Comparison of ENCODE assay signal across 8 cellular contexts in the genomic region with DNA sequence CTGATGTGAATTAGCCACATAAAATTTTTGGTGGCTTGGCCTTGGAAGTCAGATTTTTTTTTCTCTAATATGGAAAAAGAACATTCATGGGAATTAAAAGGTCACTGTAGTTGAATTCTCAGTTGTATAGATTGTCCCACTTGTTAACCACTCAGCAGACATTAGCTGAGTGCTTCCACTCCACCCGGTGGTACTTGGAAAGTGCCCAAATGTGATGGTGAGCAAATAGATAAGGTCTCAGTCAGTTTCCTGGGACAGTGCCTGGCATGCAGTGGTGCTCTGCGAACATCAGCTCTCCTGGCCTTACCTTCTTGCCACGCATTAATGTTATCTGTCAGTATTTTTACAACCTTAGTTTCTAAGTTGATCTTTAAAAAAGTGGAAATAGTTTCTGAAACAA. TPM values are rescaled to one million over a fixed set of nuclear protein-coding genes. Genes with fewer than 3 reads are reported as not detected.
DNase-seq lines count a peak whose midpoint lies in the region; ATAC-seq and TF ChIP-seq lines count a peak whose summit lies in the region.

No MANE protein-coding gene starts in this region.

- H2BK120ac ChIP-seq in trophoblast cell (ENCODE audit: insufficient read depth, low read length, poor library complexity), result no peak overlapping the region

- H3K9me3 ChIP-seq in OCI-LY3 (ENCODE audit: insufficient read depth, low read length) (no peaks in the 10 kb centered on the region), esophagus muscularis mucosa (no peaks in the 10 kb centered on the region), trophoblast cell (ENCODE audit: insufficient read depth, low read depth, low read length) (no peaks in the 10 kb centered on the region)
- no peaks in the 10 kb centered on the region for H3K9me3 ChIP-seq in CD4-positive, alpha-beta T cell (ENCODE audit: control insufficient read depth, low read length)

- peaks cover 98% of the 10 kb centered on the region for H3K79me2 ChIP-seq in OCI-LY3 (ENCODE audit: low read length)
- peaks cover 19% of the 10 kb centered on the region for H3K79me2 ChIP-seq in trophoblast cell (ENCODE audit: control insufficient read depth, insufficient read depth, low read length, poor library complexity)

- peaks cover 12% of the 10 kb centered on the region for H3K79me1 ChIP-seq in trophoblast cell (ENCODE audit: low read length)

- H4K20me1 ChIP-seq in OCI-LY3 (ENCODE audit: insufficient read depth, low read length), result peaks cover 43% of the 10 kb centered on the region

- no peak overlapping the region for H4K91ac ChIP-seq in trophoblast cell (ENCODE audit: low read depth, low read length)

- no peak for TF ChIP-seq POLR2A in esophagus muscularis mucosa (IDR thresholded peaks at IDR 0.05; ENCODE audit: low read depth)

- intact Hi-C loops in esophagus muscularis mucosa (cut with DNase I), result loop anchor here (2.0 kb wide), 1 partner anchor 29 kb away; a partner anchor contains a TSS
- intact Hi-C loops in CD4-positive, alpha-beta T cell (cut with DNase I, micrococcal nuclease), result loop anchor here in 1 of 2 experiments (10.0 kb wide), 1 partner anchor 375 kb away; a partner anchor contains a TSS

- H3K27me3 ChIP-seq in OCI-LY3 (ENCODE audit: low read depth, low read length), result no peaks in the 10 kb centered on the region
- H3K27me3 ChIP-seq in esophagus muscularis mucosa, result no peaks in the 10 kb centered on the region
- H3K27me3 ChIP-seq in trophoblast cell (ENCODE audit: insufficient read depth, low read length), result no peaks in the 10 kb centered on the region
- no peaks in the 10 kb centered on the region for H3K27me3 ChIP-seq in CD4-positive, alpha-beta T cell (ENCODE audit: control insufficient read depth, insufficient read depth, low read length)

- 32% methylated on average over 3 of the region's 3 CpGs for WGBS in esophagus muscularis mucosa
- WGBS in trophoblast cell (ENCODE audit: extremely low coverage, insufficient coverage, insufficient read length), result no CpG with 5 or more reads among the region's 3 CpGs

- no peak overlapping the region for H2AK5ac ChIP-seq in trophoblast cell (ENCODE audit: low read length)

- no peak overlapping the region for H3K14ac ChIP-seq in trophoblast cell (ENCODE audit: low read length)

- POLR2A ChIA-PET in CD4-positive, alpha-beta T cell (lab: Charles Lee), result interaction anchor here (3.8 kb wide), 1 partner anchor 29 kb away, joined by 135 read pairs; a partner anchor contains a TSS

- H3K4me3 ChIP-seq in GM12864 (ENCODE audit: low read depth, low read length) (peak overlapping the region; percentile 70), OCI-LY3 (ENCODE audit: low read length) (peak overlapping the region; percentile 99), esophagus muscularis mucosa (peak overlapping the region; percentile 85 to 97 (median 94)), trophoblast cell (ENCODE audit: low read depth, low read length) (no peak overlapping the region)

- no peak for ATAC-seq in CD4-positive, alpha-beta T cell (ENCODE audit: poor library complexity)
- ATAC-seq in GM19463 (IDR thresholded peaks at IDR 0.05; ENCODE audit: unreplicated experiment), result no peak

- H3K18ac ChIP-seq in trophoblast cell (ENCODE audit: low read length), result no peak overlapping the region

- no peaks in the 10 kb centered on the region for H3K9me3 Mint-ChIP-seq in CD4-positive, alpha-beta T cell

- no peaks in the 10 kb centered on the region for H3K27me3 Mint-ChIP-seq in CD4-positive, alpha-beta T cell

- H3K4me2 ChIP-seq in OCI-LY3 (ENCODE audit: low read length) (peak overlapping the region; percentile 85), trophoblast cell (ENCODE audit: low read length) (peak overlapping the region; percentile 40)

- H3K23ac ChIP-seq in trophoblast cell (ENCODE audit: low read length), result no peak overlapping the region

- no peak overlapping the region for H2AFZ ChIP-seq in OCI-LY3 (ENCODE audit: low read depth, low read length)
- no peak overlapping the region for H2AFZ ChIP-seq in trophoblast cell (ENCODE audit: insufficient read depth, low read length, poor library complexity)

- no peak for TF ChIP-seq CTCF in GM12864 (IDR thresholded peaks at IDR 0.05; ENCODE audit: low read depth, low read length, missing control alignments)
- no peak for TF ChIP-seq CTCF in OCI-LY3 (IDR thresholded peaks at IDR 0.05; ENCODE audit: low read depth, low read length)
- no peak for TF ChIP-seq CTCF in esophagus muscularis mucosa (IDR thresholded peaks at IDR 0.05)
- TF ChIP-seq CTCF in CD4-positive, alpha-beta T cell (IDR thresholded peaks at IDR 0.05), result no peak

- H3K4me1 ChIP-seq in OCI-LY3 (ENCODE audit: low read length) (peaks cover 20% of the 10 kb centered on the region), esophagus muscularis mucosa (peaks cover 54 to 90% (median 81%) of the 10 kb centered on the region in 4 donors), trophoblast cell (ENCODE audit: control insufficient read depth in 1 of 2, insufficient read depth in 2 of 2, low read length in 2 of 2) (peaks cover 0 to 5% of the 10 kb centered on the region in 2 experiments)

- H3K9ac ChIP-seq in OCI-LY3 (ENCODE audit: low read length), result peak overlapping the region; percentile 86
- H3K9ac ChIP-seq in trophoblast cell (ENCODE audit: low read length), result no peak overlapping the region

- peaks cover 34% of the 10 kb centered on the region for H3K36me3 Mint-ChIP-seq in CD4-positive, alpha-beta T cell (ENCODE audit: low read depth)

- H3K4me3 Mint-ChIP-seq in CD4-positive, alpha-beta T cell, result no peak overlapping the region

- no peak for TF ChIP-seq EP300 in esophagus muscularis mucosa (IDR thresholded peaks at IDR 0.05)

- DNase-seq in GM12864 (ENCODE audit: low read depth) (no peak), esophagus muscularis mucosa (ENCODE audit: extremely low spot score) (no peak), trophoblast cell (no peak), superior temporal gyrus (ENCODE audit: extremely low spot score) (no peak), NCI-H146 (lab: John Stamatoyannopoulos, UW) (no peak)
- DNase-seq in CD4-positive, alpha-beta T cell, result no peak

- H2BK12ac ChIP-seq in trophoblast cell (ENCODE audit: low read length), result no peak overlapping the region

- CTCF ChIA-PET in CD4-positive, alpha-beta T cell (lab: Charles Lee), result interaction anchor here (0.9 kb wide), 2 partner anchors 33 to 394 kb away, joined by 3 read pairs; no protein-coding TSS in a partner anchor

- H3K36me3 ChIP-seq in OCI-LY3 (replicated peaks; ENCODE audit: low read depth, low read length), result no peaks in the 10 kb centered on the region
- peaks cover 0 to 8% (median under 1%) of the 10 kb centered on the region in 4 donors for H3K36me3 ChIP-seq in esophagus muscularis mucosa
- peaks cover 0 to 6% of the 10 kb centered on the region in 2 experiments for H3K36me3 ChIP-seq in trophoblast cell (ENCODE audit: control insufficient read depth in 1 of 2, insufficient read depth in 2 of 2, low read length in 2 of 2)

- no peak overlapping the region for H4K8ac ChIP-seq in trophoblast cell (ENCODE audit: low read depth, low read length)

- no peak overlapping the region for H3K27ac Mint-ChIP-seq in CD4-positive, alpha-beta T cell

- peaks cover 67% of the 10 kb centered on the region for H3K4me1 Mint-ChIP-seq in CD4-positive, alpha-beta T cell (ENCODE audit: low read depth)

- H4K12ac ChIP-seq in trophoblast cell (ENCODE audit: low read depth, low read length), result no peak overlapping the region

- H2BK5ac ChIP-seq in trophoblast cell (ENCODE audit: low read depth, low read length, poor library complexity), result no peak overlapping the region

- peak overlapping the region; percentile 77 for H3K4ac ChIP-seq in trophoblast cell (ENCODE audit: low read depth, low read length)

- H3K27ac ChIP-seq in OCI-LY3 (ENCODE audit: low read length) (no peak overlapping the region), esophagus muscularis mucosa (replicated peaks in 1 of 4) (peak overlapping the region in 3 of 4 donors; percentile 87 to 90 (median 88)), trophoblast cell (ENCODE audit: low read depth, low read length) (no peak overlapping the region)
- no peak overlapping the region for H3K27ac ChIP-seq in CD4-positive, alpha-beta T cell (ENCODE audit: low read depth, low read length)

RNA-seq across cellular contexts. Expression of a gene that starts 1.4 kb away (rescaled TPM):
- total RNA-seq in esophagus muscularis mucosa, result 100 to 1,000 TPM; 220 to 321 (median 258) TPM
- polyA plus RNA-seq in trophoblast cell (2013), result 405 and 412 TPM in 2 replicates
- 100 to 1,000 TPM; 111 TPM for total RNA-seq in CD4-positive, alpha-beta T cell

RNA-seq across cellular contexts. Expression of a gene that starts 1.6 kb away (rescaled TPM):
- 1 to 10 TPM; 3.1 to 8.3 (median 6.1) TPM for total RNA-seq in esophagus muscularis mucosa
- 20.0 and 22.1 TPM in 2 replicates for polyA plus RNA-seq in trophoblast cell (2013)
- total RNA-seq in CD4-positive, alpha-beta T cell, result 1 to 10 TPM; 6.5 to 8.6 TPM

RNA-seq across cellular contexts. Expression of a gene that starts 28.9 kb away (rescaled TPM):
- 10 to 100 TPM in 3 of 4 donors, 1 to 10 TPM in 1; 8.8 to 11.2 (median 10.7) TPM for total RNA-seq in esophagus muscularis mucosa
- polyA plus RNA-seq in trophoblast cell (2013), result 11.5 and 12.3 TPM in 2 replicates
- 10 to 100 TPM; 12.6 to 12.8 TPM for total RNA-seq in CD4-positive, alpha-beta T cell

Comparison
In these comparisons a context has a peak if more than half of its experiments do, and no peak if none do; other contexts are left out.
1. H3K27ac ChIP-seq: peak in esophagus muscularis mucosa (3 of 4); none in OCI-LY3 (single experiment), trophoblast cell (single experiment) and CD4-positive, alpha-beta T cell (single experiment).